ENCODE assay signal across 15 cellular contexts in genomic region chr16:24850289-24850931, GRCh38. TPM values are rescaled to one million over a fixed set of nuclear protein-coding genes. Genes with fewer than 3 reads are reported as not detected.
DNase-seq lines count a peak whose midpoint lies in the region; TF ChIP-seq lines count a peak whose summit lies in the region.
"Had no signal": no experiment of that assay in that cellular context is flagged by ENCODE, and none has a peak within 500 bp of the region (broad histone marks: within the 10 kb centered on the region; RNA-seq: fewer than 3 reads in every experiment).

No MANE protein-coding gene starts in this region.

- H3K27me3 Mint-ChIP-seq in activated T-cell treated with anti-CD3 and anti-CD28 coated beads, Interleukin-2, amount 50 U/mL, for 24 hours: peaks cover 2% of the 10 kb centered on the region

- peaks cover 0 to 26% (median 16%) of the 10 kb centered on the region in 4 donors for H3K4me1 ChIP-seq in sigmoid colon

- H3K27ac Mint-ChIP-seq in activated T-cell treated with anti-CD3 and anti-CD28 coated beads, Interleukin-2, amount 50 U/mL, for 24 hours: peak overlapping the region; percentile 47

- 74 to 78% methylated on average over 9 of the region's 9 CpGs for WGBS in sigmoid colon, 2 donors

- no peak overlapping the region for H3K4me3 ChIP-seq in choroid plexus epithelial cell (ENCODE audit: low read depth, low read length)
- H3K4me3 ChIP-seq in sigmoid colon: no peak overlapping the region
- H3K4me3 ChIP-seq: coronary artery, lower lobe of right lung had no signal

- no peaks in the 10 kb centered on the region for H3K27me3 ChIP-seq in sigmoid colon

- no peak overlapping the region for H3K27ac ChIP-seq in sigmoid colon
- H3K27ac ChIP-seq: coronary artery, HL-60, lower lobe of right lung had no signal

- intact Hi-C loops in sigmoid colon (cut with DNase I): no loop called here

- H3K36me3 ChIP-seq in sigmoid colon: no peaks in the 10 kb centered on the region
- H3K36me3 ChIP-seq: lower lobe of right lung had no signal

- TF ChIP-seq CTCF in choroid plexus epithelial cell (conservative IDR thresholded peaks at IDR 0.05; ENCODE audit: low read depth, low read length) (no peak), sigmoid colon (IDR thresholded peaks at IDR 0.05) (no peak)

- TF ChIP-seq EP300 in sigmoid colon (IDR thresholded peaks at IDR 0.05): no peak

- no peaks in the 10 kb centered on the region for H3K9me3 Mint-ChIP-seq in activated T-cell treated with anti-CD3 and anti-CD28 coated beads, Interleukin-2, amount 50 U/mL, for 24 hours

- H3K4me1 Mint-ChIP-seq in activated T-cell treated with anti-CD3 and anti-CD28 coated beads, Interleukin-2, amount 50 U/mL, for 24 hours (ENCODE audit: low read depth): peaks cover 22% of the 10 kb centered on the region

- H3K9me3 ChIP-seq in sigmoid colon: no peaks in the 10 kb centered on the region
- H3K9me3 ChIP-seq: lower lobe of right lung had no signal

- H3K4me3 Mint-ChIP-seq in activated T-cell treated with anti-CD3 and anti-CD28 coated beads, Interleukin-2, amount 50 U/mL, for 24 hours: no peak overlapping the region

- no peaks in the 10 kb centered on the region for H3K36me3 Mint-ChIP-seq in activated T-cell treated with anti-CD3 and anti-CD28 coated beads, Interleukin-2, amount 50 U/mL, for 24 hours (ENCODE audit: low read depth)

- DNase-seq in activated T-cell treated with anti-CD3 and anti-CD28 coated beads, Interleukin-2, amount 50 U/mL, for 24 hours: no peak
- no peak for DNase-seq in activated T-cell treated with anti-CD3 and anti-CD28 coated beads for 4 hours
- peak; percentile 11 for DNase-seq in RPMI8226
- peak; percentile 67 for DNase-seq in choroid plexus epithelial cell (ENCODE audit: low read depth)
- DNase-seq in sigmoid colon: peak; percentile 34
- no peak for DNase-seq in CD1c-positive myeloid dendritic cell (ENCODE audit: extremely low spot score)
- no peak for DNase-seq in ecto neural progenitor cell (ENCODE audit: low spot score)
- no peak for DNase-seq in NCI-H446 treated with DMSO at 0.1 percent for 48 hours (lab: John Stamatoyannopoulos, UW)
- DNase-seq: activated effector memory CD4-positive, alpha-beta T cell treated with anti-CD3 and anti-CD28 coated beads, Interleukin-2, amount 50 U/mL, for 16 hours; glutamatergic neuron; lower lobe of right lung had no signal

- TF ChIP-seq POLR2A in sigmoid colon (IDR thresholded peaks at IDR 0.05): no peak

RNA-seq across cellular contexts. Expression of gene SLC5A11, which starts 4.6 kb away (rescaled TPM):
- total RNA-seq in sigmoid colon: under 1 TPM in 1 of 4 donors, not detected in 3; 0.14 TPM
- polyA plus RNA-seq in sigmoid colon: 1 to 10 TPM in 1 of 3 donors, under 1 TPM in 1, not detected in 1; 0.19 to 1.2 TPM
- total RNA-seq: NCI-H460, urinary bladder had no signal

Comparison
In these comparisons a context has a peak if more than half of its experiments do, and no peak if none do; other contexts are left out.
1. DNase-seq: peak in RPMI8226 (single experiment), choroid plexus epithelial cell (single experiment) and sigmoid colon (single experiment); none in activated T-cell treated with anti-CD3 and anti-CD28 coated beads, Interleukin-2, amount 50 U/mL, for 24 hours (single experiment), activated T-cell treated with anti-CD3 and anti-CD28 coated beads for 4 hours (single experiment), CD1c-positive myeloid dendritic cell (single experiment), ecto neural progenitor cell (single experiment) and NCI-H446 treated with DMSO at 0.1 percent for 48 hours (single experiment).